Comparison of ENCODE assay signal across 10 cellular contexts in genomic region chr2:231058761-231059550, GRCh38. TPM values are rescaled to one million over a fixed set of nuclear protein-coding genes. Genes with fewer than 3 reads are reported as not detected.
A peak's percentile ranks its signal among the peaks of the same experiment; 100 is the strongest.
DNase-seq lines count a peak whose midpoint lies in the region; ATAC-seq and TF ChIP-seq lines count a peak whose summit lies in the region.
"Had no signal": no experiment of that assay in that cellular context is flagged by ENCODE, and none has a peak within 500 bp of the region (broad histone marks: within the 10 kb centered on the region; RNA-seq: fewer than 3 reads in every experiment).

No MANE protein-coding gene starts in this region.

- H4K20me1 ChIP-seq in BLaER1 treated with 17β-estradiol and CSF1 and Interleukin-3, amounts not matched to agents 10 nM and 100 nM = peaks cover 28 to 71% (median 57%) of the 10 kb centered on the region in 11 experiments; a peak in 21 of 22 replicates

- H3K4me1 Mint-ChIP-seq in central memory CD8-positive, alpha-beta T cell = peaks cover 40% of the 10 kb centered on the region
- H3K4me1 Mint-ChIP-seq in mesothelial cell of epicardium = peaks cover 24% of the 10 kb centered on the region

- peaks cover 6% of the 10 kb centered on the region for H3K27me3 Mint-ChIP-seq in central memory CD8-positive, alpha-beta T cell
- no peaks in the 10 kb centered on the region for H3K27me3 Mint-ChIP-seq in mesothelial cell of epicardium (ENCODE audit: low read depth)

- peak overlapping the region in 2 of 11 experiments; percentile 2 to 98; a peak in 2 of 22 replicates for H3K27ac ChIP-seq in BLaER1 treated with 17β-estradiol and CSF1 and Interleukin-3, amounts not matched to agents 10 nM and 100 nM
- H3K27ac ChIP-seq: epithelial cell of prostate had no signal

- H3K36me3 ChIP-seq in BLaER1 treated with 17β-estradiol and CSF1 and Interleukin-3, amounts not matched to agents 10 nM and 100 nM = peaks cover 29 to 50% (median 34%) of the 10 kb centered on the region in 11 experiments

- H3K27ac Mint-ChIP-seq in central memory CD8-positive, alpha-beta T cell (ENCODE audit: low read depth) = peak overlapping the region; percentile 47
- H3K27ac Mint-ChIP-seq in mesothelial cell of epicardium = peak overlapping the region; percentile 13

- no peak for ATAC-seq in central memory CD8-positive, alpha-beta T cell (replicated peaks; ENCODE audit: extremely low read depth, poor library complexity, severe bottlenecking)
- ATAC-seq in GM21381 (IDR thresholded peaks at IDR 0.05; ENCODE audit: unreplicated experiment) = no peak

- TF ChIP-seq CTCF in mesothelial cell of epicardium (IDR thresholded peaks at IDR 0.05; ENCODE audit: unreplicated experiment) = no peak

- H3K9me3 ChIP-seq in BLaER1 treated with 17β-estradiol and CSF1 and Interleukin-3, amounts not matched to agents 10 nM and 100 nM (replicated peaks in 1 of 11) = no peaks in the 10 kb centered on the region

- H3K9me3 Mint-ChIP-seq in central memory CD8-positive, alpha-beta T cell = no peaks in the 10 kb centered on the region
- no peaks in the 10 kb centered on the region for H3K9me3 Mint-ChIP-seq in mesothelial cell of epicardium

- H3K4me2 ChIP-seq in BLaER1 treated with 17β-estradiol and CSF1 and Interleukin-3, amounts not matched to agents 10 nM and 100 nM = peak overlapping the region; percentile 70 to 98 (median 91)

- H3K4me3 ChIP-seq in BLaER1 treated with 17β-estradiol and CSF1 and Interleukin-3, amounts not matched to agents 10 nM and 100 nM = peak overlapping the region in 7 of 10 experiments; percentile 98 to 100 (median 99); a peak in 11 of 20 replicates

- H3K4me1 ChIP-seq in BLaER1 treated with 17β-estradiol and CSF1 and Interleukin-3, amounts not matched to agents 10 nM and 100 nM = peaks cover 25 to 51% (median 32%) of the 10 kb centered on the region in 10 experiments

- H3K27me3 ChIP-seq in BLaER1 treated with 17β-estradiol and CSF1 and Interleukin-3, amounts not matched to agents 10 nM and 100 nM = no peaks in the 10 kb centered on the region

- peak overlapping the region; percentile 25 to 99 (median 99); a peak in 19 of 22 replicates for H3K9ac ChIP-seq in BLaER1 treated with 17β-estradiol and CSF1 and Interleukin-3, amounts not matched to agents 10 nM and 100 nM

- peak overlapping the region; percentile 92 for H3K4me3 Mint-ChIP-seq in central memory CD8-positive, alpha-beta T cell
- H3K4me3 Mint-ChIP-seq in mesothelial cell of epicardium = peak overlapping the region; percentile 98

- DNase-seq in M059J (ENCODE audit: low read depth) (peak; percentile 46), mesothelial cell of epicardium (ENCODE audit: low spot score in 2 of 2, unreplicated experiment in 2 of 2) (no peak), epidermal melanocyte (ENCODE audit: insufficient read length, low spot score) (no peak), C1 segment of cervical spinal cord (lab: John Stamatoyannopoulos, UW) (no peak), DMS153 (lab: John Stamatoyannopoulos, UW) (no peak)
- DNase-seq in central memory CD8-positive, alpha-beta T cell (ENCODE audit: low spot score in 2 of 2) = no peak
- DNase-seq: NCI-H524 treated with DMSO at 0.1 percent for 48 hours had no signal

- peaks cover 24% of the 10 kb centered on the region for H3K36me3 Mint-ChIP-seq in central memory CD8-positive, alpha-beta T cell (ENCODE audit: insufficient read depth)
- H3K36me3 Mint-ChIP-seq in mesothelial cell of epicardium = peaks cover 14% of the 10 kb centered on the region

RNA-seq across cellular contexts. Expression of gene PSMD1, which starts 2.3 kb away (rescaled TPM):
- 81.2 and 109 TPM in 2 replicates for total RNA-seq in M059J (2014; rRNA removed; shearing (Covaris generic))
- total RNA-seq in mesothelial cell of epicardium = 78.9 to 83.6 TPM (median 83.3 TPM) in 3 replicates

RNA-seq across cellular contexts. Expression of gene C2orf72, which starts 21.6 kb away (rescaled TPM):
- total RNA-seq in M059J (2014; rRNA removed; shearing (Covaris generic)) = 1.1 and 1.6 TPM in 2 replicates
- total RNA-seq in mesothelial cell of epicardium = 0.76 to 0.78 TPM (median 0.77 TPM) in 3 replicates
